ENCODE assay signal across 1 cellular context in the genomic region with DNA sequence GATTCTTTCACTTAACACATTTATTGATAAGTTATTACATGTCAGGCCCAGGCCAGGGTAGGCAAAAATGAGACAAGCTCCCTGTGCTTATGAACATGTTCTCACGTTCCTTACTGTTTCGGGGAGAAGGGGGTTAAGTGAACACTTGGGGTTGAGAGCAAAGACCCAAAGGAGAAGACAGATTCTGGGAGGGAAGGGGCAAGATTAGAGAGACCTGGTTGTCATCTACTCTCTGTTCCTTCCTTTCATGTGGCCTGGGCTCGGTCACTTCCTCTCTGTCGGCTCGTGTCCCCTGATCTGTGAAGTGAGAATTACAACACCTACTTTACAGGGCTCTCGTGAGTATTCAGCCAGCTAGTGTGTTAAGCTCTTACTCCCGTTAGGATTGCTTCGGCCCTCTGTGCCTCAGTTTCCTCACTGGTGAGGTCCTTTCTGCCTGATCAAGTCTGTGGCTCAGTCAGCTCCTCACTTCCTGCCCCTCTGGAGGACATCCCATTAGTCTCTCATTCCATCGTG.
TF ChIP-seq lines count a peak whose summit lies in the region.

No MANE protein-coding gene starts in this region.

TF ChIP-seq in HepG2, 621 proteins besides CTCF, POLR2A, EP300 and RAD21 (continued from another document):
- TF ChIP-seq SKI (IDR thresholded peaks at IDR 0.05; ENCODE audit: partially characterized antibody), result no peak
- TF ChIP-seq ZNF180 (CRISPR knock-in tag; IDR thresholded peaks at IDR 0.05; ENCODE audit: borderline replicate concordance, low read depth), result no peak
- TF ChIP-seq, protein P1, sequence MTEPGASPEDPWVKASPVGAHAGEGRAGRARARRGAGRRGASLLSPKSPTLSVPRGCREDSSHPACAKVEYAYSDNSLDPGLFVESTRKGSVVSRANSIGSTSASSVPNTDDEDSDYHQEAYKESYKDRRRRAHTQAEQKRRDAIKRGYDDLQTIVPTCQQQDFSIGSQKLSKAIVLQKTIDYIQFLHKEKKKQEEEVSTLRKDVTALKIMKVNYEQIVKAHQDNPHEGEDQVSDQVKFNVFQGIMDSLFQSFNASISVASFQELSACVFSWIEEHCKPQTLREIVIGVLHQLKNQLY (CRISPR knock-in tag; IDR thresholded peaks at IDR 0.05), result no peak
- TF ChIP-seq MBNL3 (CRISPR knock-in tag; conservative IDR thresholded peaks at IDR 0.05), result no peak
